ENCODE assay signal across 8 cellular contexts in the genomic region with DNA sequence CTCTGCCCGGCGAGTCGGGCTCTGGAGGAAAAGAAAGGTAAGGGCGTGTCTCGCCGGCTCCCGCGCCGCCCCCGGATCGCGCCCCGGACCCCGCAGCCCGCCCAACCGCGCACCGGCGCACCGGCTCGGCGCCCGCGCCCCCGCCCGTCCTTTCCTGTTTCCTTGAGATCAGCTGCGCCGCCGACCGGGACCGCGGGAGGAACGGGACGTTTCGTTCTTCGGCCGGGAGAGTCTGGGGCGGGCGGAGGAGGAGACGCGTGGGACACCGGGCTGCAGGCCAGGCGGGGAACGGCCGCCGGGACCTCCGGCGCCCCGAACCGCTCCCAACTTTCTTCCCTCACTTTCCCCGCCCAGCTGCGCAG. TPM values are rescaled to one million over a fixed set of nuclear protein-coding genes. Genes with fewer than 3 reads are reported as not detected.
A peak's percentile ranks its signal among the peaks of the same experiment; 100 is the strongest.
DNase-seq lines count a peak whose midpoint lies in the region; ATAC-seq and TF ChIP-seq lines count a peak whose summit lies in the region.

No MANE protein-coding gene starts in this region.

- H3K27ac Mint-ChIP-seq in activated CD8-positive, alpha-beta memory T cell treated with anti-CD3 and anti-CD28 coated beads, Interleukin-2, amount 10 ng/mL, durations not matched to agents 7 days and 5 days: no peak overlapping the region

- H3K27me3 ChIP-seq in WERI-Rb-1 (ENCODE audit: insufficient read depth, low read depth, severe bottlenecking) (peaks cover 47% of the 10 kb centered on the region), right cardiac atrium (ENCODE audit: control insufficient read depth, insufficient read depth) (no peaks in the 10 kb centered on the region), sigmoid colon (no peaks in the 10 kb centered on the region)

- H3K9me3 ChIP-seq in WERI-Rb-1 (ENCODE audit: severe bottlenecking) (no peaks in the 10 kb centered on the region), right cardiac atrium (ENCODE audit: control insufficient read depth, low read length) (no peaks in the 10 kb centered on the region), sigmoid colon (no peaks in the 10 kb centered on the region)

- TF ChIP-seq CTCF in WERI-Rb-1 (IDR thresholded peaks at IDR 0.05; ENCODE audit: low read depth, low read length): no peak
- no peak for TF ChIP-seq CTCF in sigmoid colon (IDR thresholded peaks at IDR 0.05)

- no peaks in the 10 kb centered on the region for H3K9me3 Mint-ChIP-seq in activated CD8-positive, alpha-beta memory T cell treated with anti-CD3 and anti-CD28 coated beads, Interleukin-2, amount 10 ng/mL, durations not matched to agents 7 days and 5 days (ENCODE audit: low read depth)

- WGBS in right cardiac atrium: under 1% methylated on average over 52 of the region's 52 CpGs
- 1% methylated on average over 52 of the region's 52 CpGs for WGBS in sigmoid colon, 2 donors

- H3K4me1 ChIP-seq in right cardiac atrium (ENCODE audit: control insufficient read depth, insufficient read depth, low read length) (peaks cover 6% of the 10 kb centered on the region), sigmoid colon (peaks cover 0 to 30% (median 26%) of the 10 kb centered on the region in 4 donors)

- no peaks in the 10 kb centered on the region for H3K36me3 ChIP-seq in WERI-Rb-1
- H3K36me3 ChIP-seq in sigmoid colon: no peaks in the 10 kb centered on the region

- no peak for DNase-seq in WERI-Rb-1
- DNase-seq in right cardiac atrium: peak; percentile 80 to 91 (median 88)
- peak; percentile 92 for DNase-seq in sigmoid colon
- DNase-seq in activated CD4-positive, CD25-positive, alpha-beta regulatory T cell (lab: John Stamatoyannopoulos, UW): no peak
- no peak for DNase-seq in activated CD8-positive, alpha-beta memory T cell treated with anti-CD3 and anti-CD28 coated beads, Interleukin-2, amount 10 ng/mL, durations not matched to agents 7 days and 5 days
- DNase-seq in KG1 (lab: John Stamatoyannopoulos, UW): no peak
- DNase-seq in NCI-H2227 treated with DMSO at 0.1 percent for 48 hours (lab: John Stamatoyannopoulos, UW): no peak

- H3K4me3 Mint-ChIP-seq in activated CD8-positive, alpha-beta memory T cell treated with anti-CD3 and anti-CD28 coated beads, Interleukin-2, amount 10 ng/mL, durations not matched to agents 7 days and 5 days: no peak overlapping the region

- H3K4me3 ChIP-seq in WERI-Rb-1 (ENCODE audit: low read depth, low read length) (peak overlapping the region; percentile 52), right cardiac atrium (ENCODE audit: low read length) (peak overlapping the region; percentile 82), sigmoid colon (peak overlapping the region; percentile 80 to 89 (median 82))

- H3K27me3 Mint-ChIP-seq in activated CD8-positive, alpha-beta memory T cell treated with anti-CD3 and anti-CD28 coated beads, Interleukin-2, amount 10 ng/mL, durations not matched to agents 7 days and 5 days: peaks cover 62% of the 10 kb centered on the region

- no peak for TF ChIP-seq POLR2A in sigmoid colon (IDR thresholded peaks at IDR 0.05)

- H3K36me3 Mint-ChIP-seq in activated CD8-positive, alpha-beta memory T cell treated with anti-CD3 and anti-CD28 coated beads, Interleukin-2, amount 10 ng/mL, durations not matched to agents 7 days and 5 days: no peaks in the 10 kb centered on the region

- peak; percentile 40 for ATAC-seq in GM18511 (IDR thresholded peaks at IDR 0.05; ENCODE audit: unreplicated experiment)
- peak; percentile 58 to 68 for ATAC-seq in right cardiac atrium
- ATAC-seq in activated CD8-positive, alpha-beta memory T cell treated with anti-CD3 and anti-CD28 coated beads, Interleukin-2, amount 10 ng/mL, durations not matched to agents 7 days and 5 days: no peak

- H3K4me1 Mint-ChIP-seq in activated CD8-positive, alpha-beta memory T cell treated with anti-CD3 and anti-CD28 coated beads, Interleukin-2, amount 10 ng/mL, durations not matched to agents 7 days and 5 days: no peaks in the 10 kb centered on the region

- peak; percentile 68 to 97 (median 88) for TF ChIP-seq EP300 in sigmoid colon (IDR thresholded peaks at IDR 0.05)

- H3K27ac ChIP-seq in WERI-Rb-1 (no peak overlapping the region), right cardiac atrium (ENCODE audit: low read length) (peak overlapping the region; percentile 71), sigmoid colon (peak overlapping the region; percentile 93 to 97 (median 94))

- CTCF ChIA-PET in activated CD8-positive, alpha-beta memory T cell treated with anti-CD3 and anti-CD28 coated beads, Interleukin-2, amount 10 ng/mL, durations not matched to agents 7 days and 5 days (lab: Charles Lee): no interaction called here

- intact Hi-C loops in right cardiac atrium (cut with DNase I) (loop anchor here in 1 of 4 donors (10.0 kb wide), 1 partner anchor 235 kb away; no protein-coding TSS in a partner anchor), sigmoid colon (cut with DNase I) (loop anchor here (2.0 to 10.0 kb wide), 5 partner anchors 87 to 348 kb away; a partner anchor contains a TSS)

RNA-seq across cellular contexts. Expression of a gene that starts 0.5 kb away (rescaled TPM):
- total RNA-seq in right cardiac atrium (10 to 100 TPM; 13.3 to 21.8 (median 15.2) TPM), sigmoid colon (10 to 100 TPM; 35.6 to 61.5 (median 40.8) TPM)
- polyA plus RNA-seq in right cardiac atrium (4.2 TPM), sigmoid colon (10 to 100 TPM in 1 of 3 donors, 1 to 10 TPM in 2; 3.6 to 10.7 (median 5.5) TPM)
- not detected for total RNA-seq in activated CD8-positive, alpha-beta memory T cell treated with anti-CD3 and anti-CD28 coated beads, Interleukin-2, amount 10 ng/mL, durations not matched to agents 7 days and 5 days

Comparison
In these comparisons a context has a peak if more than half of its experiments do, and no peak if none do; other contexts are left out.
1. DNase-seq: peak in right cardiac atrium (3 of 3) and sigmoid colon (single experiment); none in WERI-Rb-1 (single experiment), activated CD4-positive, CD25-positive, alpha-beta regulatory T cell (0 of 4), activated CD8-positive, alpha-beta memory T cell treated with anti-CD3 and anti-CD28 coated beads, Interleukin-2, amount 10 ng/mL, durations not matched to agents 7 days and 5 days (single experiment), KG1 (single experiment) and NCI-H2227 treated with DMSO at 0.1 percent for 48 hours (single experiment).
2. RNA of a gene that starts 0.5 kb away (total RNA-seq): 35.6 to 61.5 TPM in sigmoid colon and 13.3 to 21.8 TPM in right cardiac atrium; not detected in activated CD8-positive, alpha-beta memory T cell treated with anti-CD3 and anti-CD28 coated beads, Interleukin-2, amount 10 ng/mL, durations not matched to agents 7 days and 5 days; every median in the first group is over 10 times any median in the second.
3. Peak in every context shown above with its lines, with median percentiles within 50 percentile points of each other: H3K4me3 ChIP-seq.